Comparison of ENCODE assay signal across 9 cellular contexts in genomic region chr4:40559585-40560465, GRCh38.
A peak's percentile ranks its signal among the peaks of the same experiment; 100 is the strongest.
DNase-seq lines count a peak whose midpoint lies in the region; ATAC-seq and TF ChIP-seq lines count a peak whose summit lies in the region.
"Had no signal": no experiment of that assay in that cellular context is flagged by ENCODE, and none has a peak within 500 bp of the region (broad histone marks: within the 10 kb centered on the region; RNA-seq: fewer than 3 reads in every experiment).

No MANE protein-coding gene starts in this region.

- intact Hi-C loops in sigmoid colon (cut with DNase I), result no loop called here

- peaks cover 38% of the 10 kb centered on the region for H3K4me1 Mint-ChIP-seq in T-helper 2 cell treated with Interferon-gamma antibody and Interleukin-4, amounts not matched to agents 5 μg/mL and 100 μg/mL, for 36 hours (ENCODE audit: low read depth)

- H3K4me3 ChIP-seq in sigmoid colon, result no peak overlapping the region
- no peak overlapping the region for H3K4me3 ChIP-seq in gastroesophageal sphincter

- H3K4me1 ChIP-seq in sigmoid colon, result no peaks in the 10 kb centered on the region
- no peaks in the 10 kb centered on the region for H3K4me1 ChIP-seq in gastroesophageal sphincter

- no peaks in the 10 kb centered on the region for H3K27me3 Mint-ChIP-seq in T-helper 2 cell treated with Interferon-gamma antibody and Interleukin-4, amounts not matched to agents 5 μg/mL and 100 μg/mL, for 36 hours (ENCODE audit: low read depth)
- H3K27me3 Mint-ChIP-seq: naive B cell had no signal

- peak; percentile 27 for DNase-seq in T-helper 2 cell treated with Interferon-gamma antibody and Interleukin-4, amounts not matched to agents 5 μg/mL and 100 μg/mL, for 36 hours (ENCODE audit: low spot score)
- DNase-seq in sigmoid colon (no peak), A172 (ENCODE audit: low spot score) (no peak), HEK293T (ENCODE audit: extremely low spot score) (no peak), DMS53 (lab: John Stamatoyannopoulos, UW) (no peak)
- DNase-seq: naive B cell had no signal

- no peak for TF ChIP-seq EP300 in sigmoid colon (IDR thresholded peaks at IDR 0.05)
- TF ChIP-seq EP300 in gastroesophageal sphincter (IDR thresholded peaks at IDR 0.05), result no peak

- no peaks in the 10 kb centered on the region for H3K36me3 ChIP-seq in sigmoid colon
- no peaks in the 10 kb centered on the region for H3K36me3 ChIP-seq in gastroesophageal sphincter

- CTCF ChIA-PET in HEK293T (lab: Yijun Ruan, JAX), result interaction anchor here (0.6 kb wide), 1 partner anchor 63 kb away, joined by 4 read pairs; no protein-coding TSS in a partner anchor

- peaks cover 1% of the 10 kb centered on the region for H3K36me3 Mint-ChIP-seq in T-helper 2 cell treated with Interferon-gamma antibody and Interleukin-4, amounts not matched to agents 5 μg/mL and 100 μg/mL, for 36 hours (ENCODE audit: low read depth)
- H3K36me3 Mint-ChIP-seq: naive B cell had no signal

- POLR2A ChIA-PET in HEK293T (lab: Yijun Ruan, JAX), result no interaction called here

- TF ChIP-seq POLR2A in sigmoid colon (IDR thresholded peaks at IDR 0.05) (no peak), gastroesophageal sphincter (IDR thresholded peaks at IDR 0.05) (no peak)

- peak overlapping the region; percentile 62 for H3K27ac Mint-ChIP-seq in T-helper 2 cell treated with Interferon-gamma antibody and Interleukin-4, amounts not matched to agents 5 μg/mL and 100 μg/mL, for 36 hours

- H3K27me3 ChIP-seq in sigmoid colon (no peaks in the 10 kb centered on the region), gastroesophageal sphincter (no peaks in the 10 kb centered on the region)

- H3K4me3 Mint-ChIP-seq in T-helper 2 cell treated with Interferon-gamma antibody and Interleukin-4, amounts not matched to agents 5 μg/mL and 100 μg/mL, for 36 hours, result no peak overlapping the region

- H3K9me3 Mint-ChIP-seq in T-helper 2 cell treated with Interferon-gamma antibody and Interleukin-4, amounts not matched to agents 5 μg/mL and 100 μg/mL, for 36 hours, result no peaks in the 10 kb centered on the region
- H3K9me3 Mint-ChIP-seq: naive B cell had no signal

- peak; percentile 70 for ATAC-seq in GM18868 (IDR thresholded peaks at IDR 0.05; ENCODE audit: unreplicated experiment)
- peak; percentile 75 for ATAC-seq in HG02610 (IDR thresholded peaks at IDR 0.05; ENCODE audit: unreplicated experiment)
- no peak for ATAC-seq in gastroesophageal sphincter

- TF ChIP-seq CTCF in sigmoid colon (IDR thresholded peaks at IDR 0.05), result no peak
- TF ChIP-seq CTCF in gastroesophageal sphincter (IDR thresholded peaks at IDR 0.05), result no peak

- H3K27ac ChIP-seq in sigmoid colon (peak overlapping the region in 3 of 4 donors; percentile 19 to 59 (median 46)), gastroesophageal sphincter (peak overlapping the region in 1 of 4 donors; percentile 43)

- H3K9me3 ChIP-seq in sigmoid colon (no peaks in the 10 kb centered on the region), gastroesophageal sphincter (no peaks in the 10 kb centered on the region)

- WGBS in sigmoid colon, 2 donors, result 74 to 79% methylated on average over 5 of the region's 5 CpGs
- WGBS in gastroesophageal sphincter (ENCODE audit: low coverage in 1 of 2), 2 donors, result 68 to 70% methylated on average over 5 of the region's 5 CpGs

TF ChIP-seq in HEK293T, 16 proteins besides CTCF, POLR2A, EP300 and RAD21:
- TF ChIP-seq BHLHE40 (IDR thresholded peaks at IDR 0.05; ENCODE audit: borderline replicate concordance) (no peak), ZNF384 (IDR thresholded peaks at IDR 0.05) (no peak), SP1 (IDR thresholded peaks at IDR 0.05) (no peak), FOXA1 (IDR thresholded peaks at IDR 0.05) (no peak), CTBP1 (IDR thresholded peaks at IDR 0.05; ENCODE audit: borderline replicate concordance) (no peak), L3MBTL2 (conservative IDR thresholded peaks at IDR 0.05) (no peak), ARNT (IDR thresholded peaks at IDR 0.05) (no peak), HDGF (IDR thresholded peaks at IDR 0.05; ENCODE audit: borderline replicate concordance) (no peak), FOXM1 (IDR thresholded peaks at IDR 0.05; ENCODE audit: borderline replicate concordance) (no peak), TARDBP (IDR thresholded peaks at IDR 0.05) (no peak), NFRKB (IDR thresholded peaks at IDR 0.05) (no peak), PKNOX1 (IDR thresholded peaks at IDR 0.05) (no peak), ELF4 (IDR thresholded peaks at IDR 0.05) (no peak), FOXK2 (IDR thresholded peaks at IDR 0.05) (no peak), LEF1 (IDR thresholded peaks at IDR 0.05; ENCODE audit: borderline replicate concordance) (no peak), SUZ12 (IDR thresholded peaks at IDR 0.05) (no peak)
TF ChIP-seq in HEK293T: peak in this region for 0.
